In the genomic region with DNA sequence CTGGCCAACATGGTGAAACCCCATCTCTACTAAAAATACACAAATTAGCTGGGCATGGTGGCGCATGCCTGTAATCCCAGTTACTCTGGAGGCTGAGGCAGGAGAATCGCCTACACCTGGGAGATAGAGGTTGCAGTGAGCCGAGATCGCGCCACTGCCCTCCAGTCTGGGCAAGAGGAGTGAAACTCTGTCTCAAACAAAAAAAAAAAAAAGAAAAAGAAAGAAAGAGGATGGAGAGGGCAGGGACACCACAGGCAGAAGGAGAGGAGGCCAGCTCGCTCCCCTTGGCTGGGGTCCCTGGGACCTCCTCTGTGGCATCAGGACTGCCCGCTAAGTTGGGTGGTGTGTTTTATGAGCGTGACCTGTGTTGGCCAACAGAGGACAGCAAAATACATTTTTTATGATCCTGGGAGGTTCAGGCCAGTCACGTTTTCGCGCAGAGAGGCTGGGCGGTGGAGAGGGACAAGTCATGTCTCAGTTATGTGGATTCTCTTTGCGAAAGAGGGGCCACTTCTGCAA, we compare ENCODE assay signal across 7 cellular contexts.
DNase-seq lines count a peak whose midpoint lies in the region; ATAC-seq and TF ChIP-seq lines count a peak whose summit lies in the region.

No MANE protein-coding gene starts in this region.

- 31 to 33% methylated on average over 13 of the region's 13 CpGs for WGBS in aorta, 2 donors

- peak; percentile 46 for ATAC-seq in HG02840 (IDR thresholded peaks at IDR 0.05; ENCODE audit: low FRiP score, unreplicated experiment)
- peak; percentile 58 for ATAC-seq in naive thymus-derived CD4-positive, alpha-beta T cell
- peak; percentile 80 for ATAC-seq in aorta (ENCODE audit: low FRiP score)

- POLR2A ChIA-PET in activated CD4-positive, alpha-beta memory T cell treated with anti-CD3 and anti-CD28 coated beads for 36 hours (lab: Charles Lee) = no interaction called here
- POLR2A ChIA-PET in naive thymus-derived CD4-positive, alpha-beta T cell (lab: Charles Lee) = interaction anchor here (1.3 to 1.5 kb wide), 2 partner anchors 8 to 15 kb away, joined by 5 to 8 read pairs; no protein-coding TSS in a partner anchor

- peaks cover 7 to 8% of the 10 kb centered on the region in 2 donors for H3K4me1 ChIP-seq in naive thymus-derived CD4-positive, alpha-beta T cell (ENCODE audit: control insufficient read depth in 2 of 2, insufficient read depth in 2 of 2, low read length in 2 of 2)
- H3K4me1 ChIP-seq in aorta (ENCODE audit: control insufficient read depth in 1 of 2, insufficient read depth in 2 of 2, low read length in 2 of 2) = peaks cover 0 to 1% of the 10 kb centered on the region in 2 donors

- H3K4me3 Mint-ChIP-seq in activated CD4-positive, alpha-beta memory T cell treated with anti-CD3 and anti-CD28 coated beads for 36 hours = peak overlapping the region; percentile 55
- H3K4me3 Mint-ChIP-seq in naive thymus-derived CD4-positive, alpha-beta T cell = peak overlapping the region; percentile 83 to 91 (median 88)

- peak overlapping the region; percentile 45 for H3K27ac ChIP-seq in naive thymus-derived CD4-positive, alpha-beta T cell (ENCODE audit: low read depth, low read length)
- no peak overlapping the region for H3K27ac ChIP-seq in aorta (ENCODE audit: low read depth in 1 of 2, low read length in 2 of 2)

- no peaks in the 10 kb centered on the region for H3K9me3 ChIP-seq in naive thymus-derived CD4-positive, alpha-beta T cell (ENCODE audit: control insufficient read depth in 2 of 3, low read length in 3 of 3)
- H3K9me3 ChIP-seq in aorta (ENCODE audit: control insufficient read depth, low read length) = no peaks in the 10 kb centered on the region

- H3K4me3 ChIP-seq in fibroblast of mammary gland (ENCODE audit: control insufficient read depth, low read depth, low read length) (no peak overlapping the region), aorta (ENCODE audit: low read length in 2 of 2) (no peak overlapping the region)
- no peak overlapping the region for H3K4me3 ChIP-seq in naive thymus-derived CD4-positive, alpha-beta T cell (ENCODE audit: low read length)

- H3K36me3 Mint-ChIP-seq in activated CD4-positive, alpha-beta memory T cell treated with anti-CD3 and anti-CD28 coated beads for 36 hours = no peaks in the 10 kb centered on the region
- no peaks in the 10 kb centered on the region for H3K36me3 Mint-ChIP-seq in naive thymus-derived CD4-positive, alpha-beta T cell

- DNase-seq in GM04504 (ENCODE audit: low read depth) = peak; percentile 73
- peak; percentile 55 for DNase-seq in NCI-H2227 treated with DMSO at 0.1 percent for 48 hours (lab: John Stamatoyannopoulos, UW)
- DNase-seq in activated CD4-positive, alpha-beta memory T cell treated with anti-CD3 and anti-CD28 coated beads for 36 hours = peak; percentile 59
- DNase-seq in fibroblast of mammary gland (ENCODE audit: low read depth) = peak; percentile 88
- peak in 6 of 9 donors; percentile 24 to 58 (median 52) for DNase-seq in naive thymus-derived CD4-positive, alpha-beta T cell
- DNase-seq in aorta = peak; percentile 80 to 89

- peak; percentile 76 for TF ChIP-seq CTCF in fibroblast of mammary gland (conservative IDR thresholded peaks at IDR 0.05; ENCODE audit: control insufficient read depth, insufficient read depth, low read depth, low read length)

- CTCF ChIA-PET in activated CD4-positive, alpha-beta memory T cell treated with anti-CD3 and anti-CD28 coated beads for 36 hours (lab: Charles Lee) = interaction anchor here (1.1 to 3.2 kb wide), 4 partner anchors 15 to 299 kb away, joined by 3 to 16 read pairs (median 5); no protein-coding TSS in a partner anchor
- CTCF ChIA-PET in naive thymus-derived CD4-positive, alpha-beta T cell (lab: Charles Lee) = interaction anchor here (0.8 to 2.8 kb wide), 5 partner anchors 9 to 229 kb away, joined by 3 to 12 read pairs (median 4); no protein-coding TSS in a partner anchor

- peaks cover 0 to 4% (median 0%) of the 10 kb centered on the region in 3 experiments for H3K36me3 ChIP-seq in naive thymus-derived CD4-positive, alpha-beta T cell (ENCODE audit: control insufficient read depth in 2 of 3, insufficient read depth in 3 of 3, low read length in 3 of 3)
- H3K36me3 ChIP-seq in aorta (ENCODE audit: control insufficient read depth in 1 of 2, insufficient read depth in 2 of 2, low read length in 1 of 2) = no peaks in the 10 kb centered on the region

- no peak overlapping the region for H3K27ac Mint-ChIP-seq in activated CD4-positive, alpha-beta memory T cell treated with anti-CD3 and anti-CD28 coated beads for 36 hours
- peak overlapping the region; percentile 23 to 88 (median 69) for H3K27ac Mint-ChIP-seq in naive thymus-derived CD4-positive, alpha-beta T cell

- H3K27me3 Mint-ChIP-seq in activated CD4-positive, alpha-beta memory T cell treated with anti-CD3 and anti-CD28 coated beads for 36 hours = peaks cover 10% of the 10 kb centered on the region
- H3K27me3 Mint-ChIP-seq in naive thymus-derived CD4-positive, alpha-beta T cell = peaks cover 0 to 37% (median 0%) of the 10 kb centered on the region in 5 donors

- H3K9me3 Mint-ChIP-seq in activated CD4-positive, alpha-beta memory T cell treated with anti-CD3 and anti-CD28 coated beads for 36 hours = no peaks in the 10 kb centered on the region
- H3K9me3 Mint-ChIP-seq in naive thymus-derived CD4-positive, alpha-beta T cell = no peaks in the 10 kb centered on the region

- H3K27me3 ChIP-seq in naive thymus-derived CD4-positive, alpha-beta T cell (ENCODE audit: control insufficient read depth in 2 of 2, insufficient read depth in 2 of 2, low read length in 2 of 2) = no peaks in the 10 kb centered on the region
- no peaks in the 10 kb centered on the region for H3K27me3 ChIP-seq in aorta (ENCODE audit: control insufficient read depth in 1 of 2, insufficient read depth in 2 of 2, low read length in 1 of 2)

- intact Hi-C loops in activated CD4-positive, alpha-beta memory T cell treated with anti-CD3 and anti-CD28 coated beads for 36 hours (cut with micrococcal nuclease) = loop anchor here (1.0 to 2.0 kb wide), 2 partner anchors 229 to 330 kb away; partner anchors contain the start of gene PARN
- intact Hi-C loops in naive thymus-derived CD4-positive, alpha-beta T cell (cut with micrococcal nuclease) = loop anchor here (1.0 to 10.0 kb wide), 12 partner anchors 9 to 332 kb away; partner anchors contain the start of genes BFAR (in 2 of the 2) and PARN (in 1 of the 2)
- intact Hi-C loops in aorta (cut with DNase I) = loop anchor here (1.0 to 2.0 kb wide), 2 partner anchors 228 to 229 kb away; no protein-coding TSS in a partner anchor

- H3K4me1 Mint-ChIP-seq in activated CD4-positive, alpha-beta memory T cell treated with anti-CD3 and anti-CD28 coated beads for 36 hours (ENCODE audit: low read depth) = peaks cover 8% of the 10 kb centered on the region
- peaks cover 7 to 28% (median 25%) of the 10 kb centered on the region in 7 donors for H3K4me1 Mint-ChIP-seq in naive thymus-derived CD4-positive, alpha-beta T cell
